In genomic region chr10:116743266-116744064, GRCh38 we compare ENCODE assay signal across 8 cellular contexts. TPM values are rescaled to one million over a fixed set of nuclear protein-coding genes. Genes with fewer than 3 reads are reported as not detected.
DNase-seq lines count a peak whose midpoint lies in the region; ATAC-seq and TF ChIP-seq lines count a peak whose summit lies in the region.

No MANE protein-coding gene starts in this region.

- H3K27ac Mint-ChIP-seq in activated T-helper 1 cell treated with anti-CD3 and anti-CD28 coated beads, Interleukin-12 subunit alpha, Interleukin-12 subunit beta, Interleukin-2, Interleukin-4 antibody, amounts not matched to agents 30 ng/mL and 10 ng/mL and 1 ng/mL, durations not matched to agents 14 hours and 24 hours and 36 hours, result no peak overlapping the region

- POLR2A ChIA-PET in HEK293T (lab: Yijun Ruan, JAX), result interaction anchor here (1.1 to 1.3 kb wide), 4 partner anchors 17 to 26 kb away, joined by 3 to 4 read pairs (median 3); no protein-coding TSS in a partner anchor

- H3K27ac ChIP-seq in iPS DF 6.9 (ENCODE audit: low read length) (no peak overlapping the region), skin epidermis (peak overlapping the region in 8 of 21 experiments; percentile 85 to 94 (median 90))

- H3K27me3 ChIP-seq in HAP-1 (ENCODE audit: low read depth), result no peaks in the 10 kb centered on the region
- H3K27me3 ChIP-seq in iPS DF 6.9 (ENCODE audit: control insufficient read depth, insufficient read depth, low read length), result peaks cover 16% of the 10 kb centered on the region

- peak overlapping the region; percentile 63 for H3K4me3 Mint-ChIP-seq in activated T-helper 1 cell treated with anti-CD3 and anti-CD28 coated beads, Interleukin-12 subunit alpha, Interleukin-12 subunit beta, Interleukin-2, Interleukin-4 antibody, amounts not matched to agents 30 ng/mL and 10 ng/mL and 1 ng/mL, durations not matched to agents 14 hours and 24 hours and 36 hours

- H3K4me1 Mint-ChIP-seq in activated T-helper 1 cell treated with anti-CD3 and anti-CD28 coated beads, Interleukin-12 subunit alpha, Interleukin-12 subunit beta, Interleukin-2, Interleukin-4 antibody, amounts not matched to agents 30 ng/mL and 10 ng/mL and 1 ng/mL, durations not matched to agents 14 hours and 24 hours and 36 hours (ENCODE audit: low read depth), result no peaks in the 10 kb centered on the region

- H3K4me1 ChIP-seq in HAP-1 (no peaks in the 10 kb centered on the region; the same call in 1 of the 2 replicates), iPS DF 6.9 (ENCODE audit: control insufficient read depth, insufficient read depth, low read length) (0 out of 2 replicates have a peak, but pooled peaks cover 2% of the 10 kb centered on the region)

- CTCF ChIA-PET in HEK293T (lab: Yijun Ruan, JAX), result interaction anchor here (0.8 to 0.9 kb wide), 3 partner anchors 42 to 45 kb away, joined by 3 read pairs; no protein-coding TSS in a partner anchor

- no peaks in the 10 kb centered on the region for H3K9me3 Mint-ChIP-seq in activated T-helper 1 cell treated with anti-CD3 and anti-CD28 coated beads, Interleukin-12 subunit alpha, Interleukin-12 subunit beta, Interleukin-2, Interleukin-4 antibody, amounts not matched to agents 30 ng/mL and 10 ng/mL and 1 ng/mL, durations not matched to agents 14 hours and 24 hours and 36 hours

- H3K36me3 Mint-ChIP-seq in activated T-helper 1 cell treated with anti-CD3 and anti-CD28 coated beads, Interleukin-12 subunit alpha, Interleukin-12 subunit beta, Interleukin-2, Interleukin-4 antibody, amounts not matched to agents 30 ng/mL and 10 ng/mL and 1 ng/mL, durations not matched to agents 14 hours and 24 hours and 36 hours (ENCODE audit: low read depth), result peaks cover 3% of the 10 kb centered on the region

- H3K27me3 Mint-ChIP-seq in activated T-helper 1 cell treated with anti-CD3 and anti-CD28 coated beads, Interleukin-12 subunit alpha, Interleukin-12 subunit beta, Interleukin-2, Interleukin-4 antibody, amounts not matched to agents 30 ng/mL and 10 ng/mL and 1 ng/mL, durations not matched to agents 14 hours and 24 hours and 36 hours (ENCODE audit: insufficient read depth), result peaks cover 50% of the 10 kb centered on the region

- H3K36me3 ChIP-seq in HAP-1 (replicated peaks) (no peaks in the 10 kb centered on the region), iPS DF 6.9 (ENCODE audit: control insufficient read depth, insufficient read depth, low read length) (no peaks in the 10 kb centered on the region; the same call in 1 of the 2 replicates)

- H3K9me3 ChIP-seq in HAP-1 (no peaks in the 10 kb centered on the region), iPS DF 6.9 (ENCODE audit: control insufficient read depth, insufficient read depth, low read length) (no peaks in the 10 kb centered on the region)

- ATAC-seq in GM21825 (IDR thresholded peaks at IDR 0.05; ENCODE audit: unreplicated experiment), result no peak
- ATAC-seq in HG03039 (IDR thresholded peaks at IDR 0.05; ENCODE audit: unreplicated experiment), result no peak

- no CpG with 5 or more reads among the region's 24 CpGs for WGBS in iPS DF 6.9 (ENCODE audit: insufficient coverage, insufficient read length)

- H3K4me3 ChIP-seq in HAP-1 (peak overlapping the region; percentile 34), iPS DF 6.9 (ENCODE audit: low read length) (peak overlapping the region; percentile 88; the same call in 1 of the 2 replicates), skin epidermis (peak overlapping the region in 6 of 7 experiments; percentile 64 to 83 (median 70))

- in situ Hi-C loops in HAP-1 (cut with MboI; ENCODE audit: low sequenced_read_pairs), result no loop called here

- DNase-seq in HAP-1 (ENCODE audit: low spot score in 2 of 2) (no peak), iPS DF 6.9 (ENCODE audit: low read depth, low spot score) (no peak), HEK293T (ENCODE audit: extremely low spot score) (no peak), NCI-H2029 treated with DMSO at 0.1 percent for 48 hours (lab: John Stamatoyannopoulos, UW) (no peak)
- DNase-seq in activated T-helper 1 cell treated with anti-CD3 and anti-CD28 coated beads, Interleukin-12 subunit alpha, Interleukin-12 subunit beta, Interleukin-2, Interleukin-4 antibody, amounts not matched to agents 30 ng/mL and 10 ng/mL and 1 ng/mL, durations not matched to agents 14 hours and 24 hours and 36 hours (ENCODE audit: low spot score), result no peak

- intact Hi-C loops in activated T-helper 1 cell treated with anti-CD3 and anti-CD28 coated beads, Interleukin-12 subunit alpha, Interleukin-12 subunit beta, Interleukin-2, Interleukin-4 antibody, amounts not matched to agents 30 ng/mL and 10 ng/mL and 1 ng/mL, durations not matched to agents 14 hours and 24 hours and 36 hours (cut with micrococcal nuclease), result no loop called here

TF ChIP-seq in HEK293T, 16 proteins besides CTCF, POLR2A, EP300 and RAD21:
- TF ChIP-seq ELF4 (IDR thresholded peaks at IDR 0.05) (no peak), TARDBP (IDR thresholded peaks at IDR 0.05) (no peak)
TF ChIP-seq in HEK293T: peak in this region for 0.

RNA-seq across cellular contexts. Expression of gene HSPA12A, which starts 1.1 kb away (rescaled TPM):
- 0.05 TPM in 1 of 2 replicates, not detected in the other for total RNA-seq in activated T-helper 1 cell treated with anti-CD3 and anti-CD28 coated beads, Interleukin-12 subunit alpha, Interleukin-12 subunit beta, Interleukin-2, Interleukin-4 antibody, amounts not matched to agents 30 ng/mL and 10 ng/mL and 1 ng/mL, durations not matched to agents 14 hours and 24 hours and 36 hours

Comparison
In these comparisons a context has a peak if more than half of its experiments do, and no peak if none do; other contexts are left out.
1. H3K4me3 ChIP-seq: peak in every context shown above with its lines; median percentile 88 in iPS DF 6.9; 70 in skin epidermis; 34 in HAP-1.